In the genomic region with DNA sequence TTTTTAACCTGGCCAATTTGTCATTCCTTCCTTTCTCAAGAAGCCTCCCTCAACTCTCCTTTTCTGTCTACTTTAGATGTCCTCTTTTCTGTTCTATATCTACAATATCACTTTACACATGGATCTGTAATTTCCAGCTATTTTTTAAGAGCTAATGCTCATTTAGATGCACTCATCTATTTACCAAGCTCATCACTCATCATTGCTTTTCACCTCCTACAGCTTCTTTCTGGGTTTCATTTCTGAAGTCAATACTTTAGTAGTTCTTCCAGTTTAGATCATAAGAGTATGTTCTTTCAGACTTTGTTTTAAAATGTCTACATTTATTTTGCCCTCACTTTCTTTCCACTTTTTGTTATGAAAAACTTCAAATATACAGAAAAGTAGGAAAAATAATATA, we compare ENCODE assay signal across 20 cellular contexts.
DNase-seq lines count a peak whose midpoint lies in the region; ATAC-seq and TF ChIP-seq lines count a peak whose summit lies in the region.
"Had no signal": no experiment of that assay in that cellular context is flagged by ENCODE, and none has a peak within 500 bp of the region (broad histone marks: within the 10 kb centered on the region; RNA-seq: fewer than 3 reads in every experiment).

No MANE protein-coding gene starts in this region.

- DNase-seq in activated CD4-positive, alpha-beta memory T cell treated with anti-CD3 and anti-CD28 coated beads for 36 hours = no peak
- no peak for DNase-seq in activated CD4-positive, alpha-beta memory T cell treated with anti-CD3 and anti-CD28 coated beads, Interleukin-2, amount 10 ng/mL, durations not matched to agents 7 days and 5 days
- no peak for DNase-seq in activated naive CD4-positive, alpha-beta T cell (lab: John Stamatoyannopoulos, UW)
- DNase-seq in naive thymus-derived CD4-positive, alpha-beta T cell = no peak
- DNase-seq in stimulated activated CD4-positive, alpha-beta T cell treated with anti-CD3 and anti-CD28 coated beads, Interleukin-4, amount 100 ng/mL, for 24 hours = no peak
- no peak for DNase-seq in lower lobe of right lung
- DNase-seq: DMS153, DND-41, GM23248, H7, NCI-H1092, NCI-H1417 treated with DMSO at 0.1 percent for 48 hours, NCI-H1694 treated with DMSO at 0.1 percent for 48 hours, NCI-H2081, NCI-H2227 treated with DMSO at 0.1 percent for 48 hours, NCI-H526 treated with DMSO at 0.1 percent for 48 hours, PC-9 had no signal

- H3K4me3 Mint-ChIP-seq in activated CD4-positive, alpha-beta memory T cell treated with anti-CD3 and anti-CD28 coated beads for 36 hours = peak overlapping the region; percentile 17
- H3K4me3 Mint-ChIP-seq in activated CD4-positive, alpha-beta memory T cell treated with anti-CD3 and anti-CD28 coated beads, Interleukin-2, amount 10 ng/mL, durations not matched to agents 7 days and 5 days = no peak overlapping the region
- H3K4me3 Mint-ChIP-seq in activated naive CD4-positive, alpha-beta T cell treated with anti-CD3 and anti-CD28 coated beads, Interleukin-2, amount 50 U/mL, for 24 hours = peak overlapping the region; percentile 77
- peak overlapping the region; percentile 30 for H3K4me3 Mint-ChIP-seq in activated naive CD8-positive, alpha-beta T cell
- H3K4me3 Mint-ChIP-seq in naive thymus-derived CD4-positive, alpha-beta T cell = no peak overlapping the region

- H3K27me3 Mint-ChIP-seq in activated CD4-positive, alpha-beta memory T cell treated with anti-CD3 and anti-CD28 coated beads for 36 hours = no peaks in the 10 kb centered on the region
- no peaks in the 10 kb centered on the region for H3K27me3 Mint-ChIP-seq in activated CD4-positive, alpha-beta memory T cell treated with anti-CD3 and anti-CD28 coated beads, Interleukin-2, amount 10 ng/mL, durations not matched to agents 7 days and 5 days
- no peaks in the 10 kb centered on the region for H3K27me3 Mint-ChIP-seq in activated naive CD4-positive, alpha-beta T cell treated with anti-CD3 and anti-CD28 coated beads, Interleukin-2, amount 50 U/mL, for 24 hours
- no peaks in the 10 kb centered on the region for H3K27me3 Mint-ChIP-seq in activated naive CD8-positive, alpha-beta T cell
- H3K27me3 Mint-ChIP-seq in naive thymus-derived CD4-positive, alpha-beta T cell = peaks cover 0 to 3% (median 0%) of the 10 kb centered on the region in 5 donors

- peaks cover 13% of the 10 kb centered on the region for H3K9me3 Mint-ChIP-seq in activated CD4-positive, alpha-beta memory T cell treated with anti-CD3 and anti-CD28 coated beads for 36 hours
- H3K9me3 Mint-ChIP-seq in activated CD4-positive, alpha-beta memory T cell treated with anti-CD3 and anti-CD28 coated beads, Interleukin-2, amount 10 ng/mL, durations not matched to agents 7 days and 5 days = peaks cover 8% of the 10 kb centered on the region
- H3K9me3 Mint-ChIP-seq in activated naive CD4-positive, alpha-beta T cell treated with anti-CD3 and anti-CD28 coated beads, Interleukin-2, amount 50 U/mL, for 24 hours = peaks cover 9% of the 10 kb centered on the region
- H3K9me3 Mint-ChIP-seq in activated naive CD8-positive, alpha-beta T cell (ENCODE audit: low read depth) = no peaks in the 10 kb centered on the region
- H3K9me3 Mint-ChIP-seq in naive thymus-derived CD4-positive, alpha-beta T cell = peaks cover 0 to 9% (median 2%) of the 10 kb centered on the region in 11 donors

- POLR2A ChIA-PET in activated CD4-positive, alpha-beta memory T cell treated with anti-CD3 and anti-CD28 coated beads for 36 hours (lab: Charles Lee) = interaction anchor here (1.1 kb wide), 1 partner anchor 63 kb away, joined by 5 read pairs; no protein-coding TSS in a partner anchor
- POLR2A ChIA-PET in activated CD4-positive, alpha-beta memory T cell treated with anti-CD3 and anti-CD28 coated beads, Interleukin-2, amount 10 ng/mL, durations not matched to agents 7 days and 5 days (lab: Charles Lee) = no interaction called here
- POLR2A ChIA-PET in naive thymus-derived CD4-positive, alpha-beta T cell (lab: Charles Lee) = no interaction called here

- no peaks in the 10 kb centered on the region for H3K27me3 ChIP-seq in naive thymus-derived CD4-positive, alpha-beta T cell (ENCODE audit: control insufficient read depth in 2 of 2, insufficient read depth in 2 of 2, low read length in 2 of 2)
- H3K27me3 ChIP-seq in lower lobe of right lung (ENCODE audit: low read depth) = no peaks in the 10 kb centered on the region

- H3K36me3 ChIP-seq in naive thymus-derived CD4-positive, alpha-beta T cell (ENCODE audit: control insufficient read depth in 2 of 3, insufficient read depth in 3 of 3, low read length in 3 of 3) = no peaks in the 10 kb centered on the region
- no peaks in the 10 kb centered on the region for H3K36me3 ChIP-seq in lower lobe of right lung

- H3K27ac ChIP-seq in naive thymus-derived CD4-positive, alpha-beta T cell (ENCODE audit: low read depth, low read length) = no peak overlapping the region
- no peak overlapping the region for H3K27ac ChIP-seq in lower lobe of right lung
- H3K27ac ChIP-seq: GM23248, PC-9 had no signal

- peak overlapping the region; percentile 84 for H3K27ac Mint-ChIP-seq in activated CD4-positive, alpha-beta memory T cell treated with anti-CD3 and anti-CD28 coated beads for 36 hours
- H3K27ac Mint-ChIP-seq in activated CD4-positive, alpha-beta memory T cell treated with anti-CD3 and anti-CD28 coated beads, Interleukin-2, amount 10 ng/mL, durations not matched to agents 7 days and 5 days = no peak overlapping the region
- peak overlapping the region; percentile 98 for H3K27ac Mint-ChIP-seq in activated naive CD4-positive, alpha-beta T cell treated with anti-CD3 and anti-CD28 coated beads, Interleukin-2, amount 50 U/mL, for 24 hours
- H3K27ac Mint-ChIP-seq in activated naive CD8-positive, alpha-beta T cell = peak overlapping the region; percentile 90
- peak overlapping the region in 5 of 9 donors; percentile 14 to 67 (median 29) for H3K27ac Mint-ChIP-seq in naive thymus-derived CD4-positive, alpha-beta T cell

- no peaks in the 10 kb centered on the region for H3K4me1 ChIP-seq in naive thymus-derived CD4-positive, alpha-beta T cell (ENCODE audit: control insufficient read depth in 2 of 2, insufficient read depth in 2 of 2, low read length in 2 of 2)
- no peaks in the 10 kb centered on the region for H3K4me1 ChIP-seq in lower lobe of right lung

- intact Hi-C loops in activated CD4-positive, alpha-beta memory T cell treated with anti-CD3 and anti-CD28 coated beads for 36 hours (cut with micrococcal nuclease) = loop anchor here (1.0 to 10.0 kb wide), 2 partner anchors 41 to 347 kb away; no protein-coding TSS in a partner anchor
- intact Hi-C loops in naive thymus-derived CD4-positive, alpha-beta T cell (cut with micrococcal nuclease) = loop anchor here in 1 of 2 donors (10.0 kb wide), 1 partner anchor 107 kb away; no protein-coding TSS in a partner anchor
- intact Hi-C loops in lower lobe of right lung (cut with DNase I) = no loop called here

- peaks cover 56% of the 10 kb centered on the region for H3K4me1 Mint-ChIP-seq in activated CD4-positive, alpha-beta memory T cell treated with anti-CD3 and anti-CD28 coated beads for 36 hours (ENCODE audit: low read depth)
- H3K4me1 Mint-ChIP-seq in activated CD4-positive, alpha-beta memory T cell treated with anti-CD3 and anti-CD28 coated beads, Interleukin-2, amount 10 ng/mL, durations not matched to agents 7 days and 5 days = peaks cover 13% of the 10 kb centered on the region
- H3K4me1 Mint-ChIP-seq in activated naive CD4-positive, alpha-beta T cell treated with anti-CD3 and anti-CD28 coated beads, Interleukin-2, amount 50 U/mL, for 24 hours = peaks cover 34% of the 10 kb centered on the region
- H3K4me1 Mint-ChIP-seq in activated naive CD8-positive, alpha-beta T cell (ENCODE audit: low read depth) = peaks cover 43% of the 10 kb centered on the region
- peaks cover 1 to 20% (median 9%) of the 10 kb centered on the region in 7 donors for H3K4me1 Mint-ChIP-seq in naive thymus-derived CD4-positive, alpha-beta T cell

- H3K36me3 Mint-ChIP-seq in activated CD4-positive, alpha-beta memory T cell treated with anti-CD3 and anti-CD28 coated beads for 36 hours = peaks cover 3% of the 10 kb centered on the region
- peaks cover 3% of the 10 kb centered on the region for H3K36me3 Mint-ChIP-seq in activated CD4-positive, alpha-beta memory T cell treated with anti-CD3 and anti-CD28 coated beads, Interleukin-2, amount 10 ng/mL, durations not matched to agents 7 days and 5 days (ENCODE audit: low read depth)
- peaks cover 4% of the 10 kb centered on the region for H3K36me3 Mint-ChIP-seq in activated naive CD4-positive, alpha-beta T cell treated with anti-CD3 and anti-CD28 coated beads, Interleukin-2, amount 50 U/mL, for 24 hours
- peaks cover 3% of the 10 kb centered on the region for H3K36me3 Mint-ChIP-seq in activated naive CD8-positive, alpha-beta T cell
- peaks cover 0 to 15% (median 0%) of the 10 kb centered on the region in 5 donors for H3K36me3 Mint-ChIP-seq in naive thymus-derived CD4-positive, alpha-beta T cell

- no peak overlapping the region for H3K4me3 ChIP-seq in naive thymus-derived CD4-positive, alpha-beta T cell (ENCODE audit: low read length)
- H3K4me3 ChIP-seq in lower lobe of right lung = no peak overlapping the region
- H3K4me3 ChIP-seq: GM23248, PC-9 had no signal

- TF ChIP-seq CTCF in lower lobe of right lung (IDR thresholded peaks at IDR 0.05) = no peak

- H3K9me3 ChIP-seq in naive thymus-derived CD4-positive, alpha-beta T cell (ENCODE audit: control insufficient read depth in 2 of 3, low read length in 3 of 3) = no peaks in the 10 kb centered on the region
- no peaks in the 10 kb centered on the region for H3K9me3 ChIP-seq in lower lobe of right lung

- ATAC-seq in naive thymus-derived CD4-positive, alpha-beta T cell = no peak
- no peak for ATAC-seq in lower lobe of right lung
- ATAC-seq: Right ventricle myocardium inferior had no signal

- CTCF ChIA-PET in activated CD4-positive, alpha-beta memory T cell treated with anti-CD3 and anti-CD28 coated beads for 36 hours (lab: Charles Lee) = no interaction called here
- CTCF ChIA-PET in activated CD4-positive, alpha-beta memory T cell treated with anti-CD3 and anti-CD28 coated beads, Interleukin-2, amount 10 ng/mL, durations not matched to agents 7 days and 5 days (lab: Charles Lee) = no interaction called here
- CTCF ChIA-PET in naive thymus-derived CD4-positive, alpha-beta T cell (lab: Charles Lee) = interaction anchor here (0.6 kb wide), 1 partner anchor 147 kb away, joined by 5 read pairs; no protein-coding TSS in a partner anchor

Comparison
In these comparisons a context has a peak if more than half of its experiments do, and no peak if none do; other contexts are left out.
1. H3K4me3 Mint-ChIP-seq: peak in activated CD4-positive, alpha-beta memory T cell treated with anti-CD3 and anti-CD28 coated beads for 36 hours (single experiment), activated naive CD4-positive, alpha-beta T cell treated with anti-CD3 and anti-CD28 coated beads, Interleukin-2, amount 50 U/mL, for 24 hours (single experiment) and activated naive CD8-positive, alpha-beta T cell (single experiment); none in activated CD4-positive, alpha-beta memory T cell treated with anti-CD3 and anti-CD28 coated beads, Interleukin-2, amount 10 ng/mL, durations not matched to agents 7 days and 5 days (single experiment) and naive thymus-derived CD4-positive, alpha-beta T cell (0 of 10).